9 cellular contexts compared by ENCODE assay signal in genomic region chr6:144266091-144266649, GRCh38. TPM values are rescaled to one million over a fixed set of nuclear protein-coding genes. Genes with fewer than 3 reads are reported as not detected.
DNase-seq lines count a peak whose midpoint lies in the region; ATAC-seq and TF ChIP-seq lines count a peak whose summit lies in the region.
"Had no signal": no experiment of that assay in that cellular context is flagged by ENCODE, and none has a peak within 500 bp of the region (broad histone marks: within the 10 kb centered on the region; RNA-seq: fewer than 3 reads in every experiment).

No MANE protein-coding gene starts in this region.

- in situ Hi-C loops in KBM-7 (cut with MboI; ENCODE audit: low pct_unique_long_range_greater_than_20kb, low sequenced_read_pairs) = no loop called here

- TF ChIP-seq POLR2A in gastroesophageal sphincter (IDR thresholded peaks at IDR 0.05) = no peak

- ATAC-seq in gastroesophageal sphincter = peak; percentile 90
- ATAC-seq: naive thymus-derived CD8-positive, alpha-beta T cell had no signal

- 11 to 15% methylated on average over 4 to 5 of the region's 6 CpGs for WGBS in gastroesophageal sphincter (ENCODE audit: low coverage in 1 of 2), 2 donors

- H3K9me3 Mint-ChIP-seq in progenitor cell of endocrine pancreas (ENCODE audit: low read depth) = peaks cover 16% of the 10 kb centered on the region

- H3K27me3 ChIP-seq in SJSA1 (replicated peaks) (no peaks in the 10 kb centered on the region), gastroesophageal sphincter (no peaks in the 10 kb centered on the region)

- H3K36me3 Mint-ChIP-seq in progenitor cell of endocrine pancreas (ENCODE audit: insufficient read depth) = peaks cover 12% of the 10 kb centered on the region

- H3K27me3 Mint-ChIP-seq in progenitor cell of endocrine pancreas = no peaks in the 10 kb centered on the region
- H3K27me3 Mint-ChIP-seq: naive thymus-derived CD8-positive, alpha-beta T cell had no signal

- peaks cover 30% of the 10 kb centered on the region for H3K4me1 Mint-ChIP-seq in progenitor cell of endocrine pancreas (ENCODE audit: low read depth)

- 0 out of 2 replicates have a peak, but pooled peaks cover 4% of the 10 kb centered on the region for H3K9me3 ChIP-seq in SJSA1 (replicated peaks)
- no peaks in the 10 kb centered on the region for H3K9me3 ChIP-seq in gastroesophageal sphincter

- no peak for TF ChIP-seq EP300 in gastroesophageal sphincter (IDR thresholded peaks at IDR 0.05)

- H3K27ac Mint-ChIP-seq in progenitor cell of endocrine pancreas = peak overlapping the region; percentile 98
- H3K27ac Mint-ChIP-seq: naive thymus-derived CD8-positive, alpha-beta T cell had no signal

- DNase-seq in Daoy (ENCODE audit: low read depth) (peak; percentile 85), SJSA1 (ENCODE audit: low read depth in 1 of 2, low spot score in 2 of 2) (peak; percentile 60 to 83), progenitor cell of endocrine pancreas (ENCODE audit: low spot score, unreplicated experiment) (no peak), GM19240 (ENCODE audit: insufficient read length, low spot score) (no peak), NCI-H128 (lab: John Stamatoyannopoulos, UW; ENCODE audit: unreplicated experiment) (no peak), KBM-7 (no peak), germinal center (ENCODE audit: low spot score) (no peak)
- DNase-seq: naive thymus-derived CD8-positive, alpha-beta T cell had no signal

- no peak for TF ChIP-seq CTCF in gastroesophageal sphincter (IDR thresholded peaks at IDR 0.05)
- TF ChIP-seq CTCF in progenitor cell of endocrine pancreas (IDR thresholded peaks at IDR 0.05; ENCODE audit: unreplicated experiment) = no peak

- peaks cover 35% of the 10 kb centered on the region for H3K4me1 ChIP-seq in SJSA1 (replicated peaks)
- peaks cover 0 to 27% (median 5%) of the 10 kb centered on the region in 3 donors for H3K4me1 ChIP-seq in gastroesophageal sphincter

- H3K27ac ChIP-seq in SJSA1 = peak overlapping the region; percentile 99
- peak overlapping the region in 3 of 4 donors; percentile 71 to 75 (median 73) for H3K27ac ChIP-seq in gastroesophageal sphincter

- no peak overlapping the region for H3K4me3 Mint-ChIP-seq in progenitor cell of endocrine pancreas (ENCODE audit: low read depth)
- H3K4me3 Mint-ChIP-seq: naive thymus-derived CD8-positive, alpha-beta T cell had no signal

- H3K36me3 ChIP-seq in SJSA1 (no peaks in the 10 kb centered on the region), gastroesophageal sphincter (no peaks in the 10 kb centered on the region)

- H3K4me3 ChIP-seq in SJSA1 = no peak overlapping the region
- H3K4me3 ChIP-seq in gastroesophageal sphincter = peak overlapping the region in 1 of 2 donors; percentile 7

RNA-seq across cellular contexts. Expression of gene UTRN, which starts 19.0 kb away (rescaled TPM):
- 26.9 and 34.1 TPM in 2 replicates for total RNA-seq in Daoy (2014; rRNA removed; shearing (Covaris generic))
- 113 and 143 TPM in 2 replicates for total RNA-seq in SJSA1 (2014; rRNA removed; shearing (Covaris generic))
- total RNA-seq in gastroesophageal sphincter = 100 to 1,000 TPM in 3 of 4 donors, 10 to 100 TPM in 1; 95.9 to 251 (median 139) TPM
- 249 and 263 TPM in 2 replicates for total RNA-seq in progenitor cell of endocrine pancreas

Comparison
In these comparisons a context has a peak if more than half of its experiments do, and no peak if none do; other contexts are left out.
1. DNase-seq: peak in Daoy (single experiment) and SJSA1 (2 of 2); none in progenitor cell of endocrine pancreas (single experiment), GM19240 (single experiment), NCI-H128 (single experiment), KBM-7 (single experiment) and germinal center (single experiment).